In genomic region chr2:150477347-150477746, GRCh38 we compare ENCODE assay signal across 13 cellular contexts. TPM values are rescaled to one million over a fixed set of nuclear protein-coding genes. Genes with fewer than 3 reads are reported as not detected.
A peak's percentile ranks its signal among the peaks of the same experiment; 100 is the strongest.
DNase-seq lines count a peak whose midpoint lies in the region; ATAC-seq, FAIRE-seq and TF ChIP-seq lines count a peak whose summit lies in the region.
"Had no signal": no experiment of that assay in that cellular context is flagged by ENCODE, and none has a peak within 500 bp of the region (broad histone marks: within the 10 kb centered on the region; RNA-seq: fewer than 3 reads in every experiment).

No MANE protein-coding gene starts in this region.

- no peaks in the 10 kb centered on the region for H3K9me1 ChIP-seq in keratinocyte (ENCODE audit: control insufficient read depth, extremely low read depth, insufficient read depth, low read length)

- no peak overlapping the region for H3K27ac ChIP-seq in HCT116 (ENCODE audit: low read depth, low read length)
- H3K27ac ChIP-seq in keratinocyte (ENCODE audit: control insufficient read depth, insufficient read depth, low read length): peak overlapping the region; percentile 99
- peak overlapping the region; percentile 84 to 90 for H3K27ac ChIP-seq in small intestine (ENCODE audit: low read depth in 1 of 2, low read length in 1 of 2)
- H3K27ac ChIP-seq in prostate gland: peak overlapping the region in 1 of 2 donors; percentile 48

- FAIRE-seq in keratinocyte (lab: Jason Lieb, UNC) (peak; percentile 69), small intestine (lab: Jason Lieb, UNC) (no peak)

- ATAC-seq in HCT116 (no peak), HG02970 (IDR thresholded peaks at IDR 0.05; ENCODE audit: low FRiP score, unreplicated experiment) (no peak)
- ATAC-seq: natural killer cell treated with Interleukin-12 subunit alpha and Interleukin-12 subunit beta and Interleukin-15 and Interleukin-18, amount 100 ng/mL, for 72 hours had no signal

- peaks cover 6% of the 10 kb centered on the region for H3K27me3 Mint-ChIP-seq in activated T-helper 1 cell treated with anti-CD3 and anti-CD28 coated beads, Interleukin-12 subunit alpha, Interleukin-12 subunit beta, Interleukin-2, Interleukin-4 antibody, amounts not matched to agents 30 ng/mL and 10 ng/mL and 1 ng/mL, durations not matched to agents 14 hours and 24 hours and 36 hours (ENCODE audit: insufficient read depth)
- H3K27me3 Mint-ChIP-seq: natural killer cell treated with Interleukin-12 subunit alpha and Interleukin-12 subunit beta and Interleukin-15 and Interleukin-18, amount 100 ng/mL, for 72 hours had no signal

- POLR2A ChIA-PET in HCT116 (lab: Charles Lee): interaction anchor here (1.7 kb wide), 1 partner anchor 8 kb away, joined by 4 read pairs; no protein-coding TSS in a partner anchor

- no peaks in the 10 kb centered on the region for H3K9me3 Mint-ChIP-seq in activated T-helper 1 cell treated with anti-CD3 and anti-CD28 coated beads, Interleukin-12 subunit alpha, Interleukin-12 subunit beta, Interleukin-2, Interleukin-4 antibody, amounts not matched to agents 30 ng/mL and 10 ng/mL and 1 ng/mL, durations not matched to agents 14 hours and 24 hours and 36 hours

- H3K27me3 ChIP-seq in HCT116 (ENCODE audit: insufficient read depth, low read length) (no peaks in the 10 kb centered on the region), keratinocyte (ENCODE audit: control insufficient read depth, extremely low read depth, insufficient read depth, low read length) (no peaks in the 10 kb centered on the region), small intestine (ENCODE audit: control insufficient read depth in 2 of 2, insufficient read depth in 2 of 2, low read length in 2 of 2) (no peaks in the 10 kb centered on the region), prostate gland (replicated peaks; ENCODE audit: insufficient read depth) (no peaks in the 10 kb centered on the region)

- H3K27ac Mint-ChIP-seq in activated T-helper 1 cell treated with anti-CD3 and anti-CD28 coated beads, Interleukin-12 subunit alpha, Interleukin-12 subunit beta, Interleukin-2, Interleukin-4 antibody, amounts not matched to agents 30 ng/mL and 10 ng/mL and 1 ng/mL, durations not matched to agents 14 hours and 24 hours and 36 hours: no peak overlapping the region
- H3K27ac Mint-ChIP-seq: natural killer cell treated with Interleukin-12 subunit alpha and Interleukin-12 subunit beta and Interleukin-15 and Interleukin-18, amount 100 ng/mL, for 72 hours had no signal

- H3K79me2 ChIP-seq in HCT116 (ENCODE audit: insufficient read depth, low read length): peaks cover 98% of the 10 kb centered on the region
- peaks cover 84% of the 10 kb centered on the region for H3K79me2 ChIP-seq in keratinocyte (ENCODE audit: control insufficient read depth, insufficient read depth, low read length)

- TF ChIP-seq CTCF in HCT116 (IDR thresholded peaks at IDR 0.05 in 2 of 3, conservative IDR thresholded peaks at IDR 0.05 in 1 of 3; ENCODE audit: borderline replicate concordance in 1 of 3, insufficient read depth in 1 of 3, low read depth in 2 of 3, low read length in 2 of 3): no peak
- no peak for TF ChIP-seq CTCF in astrocyte of the spinal cord (IDR thresholded peaks at IDR 0.05; ENCODE audit: low read depth, low read length)
- no peak for TF ChIP-seq CTCF in keratinocyte (optimal IDR thresholded peaks at IDR 0.05 in 1 of 3, IDR thresholded peaks at IDR 0.05 in 1 of 3, conservative IDR thresholded peaks at IDR 0.05 in 1 of 3; ENCODE audit: extremely low read depth in 1 of 3, insufficient read depth in 2 of 3, low read length in 3 of 3)
- no peak for TF ChIP-seq CTCF in prostate gland (IDR thresholded peaks at IDR 0.05)

- no peaks in the 10 kb centered on the region for H3K4me1 Mint-ChIP-seq in activated T-helper 1 cell treated with anti-CD3 and anti-CD28 coated beads, Interleukin-12 subunit alpha, Interleukin-12 subunit beta, Interleukin-2, Interleukin-4 antibody, amounts not matched to agents 30 ng/mL and 10 ng/mL and 1 ng/mL, durations not matched to agents 14 hours and 24 hours and 36 hours (ENCODE audit: low read depth)

- H3K4me3 Mint-ChIP-seq in activated T-helper 1 cell treated with anti-CD3 and anti-CD28 coated beads, Interleukin-12 subunit alpha, Interleukin-12 subunit beta, Interleukin-2, Interleukin-4 antibody, amounts not matched to agents 30 ng/mL and 10 ng/mL and 1 ng/mL, durations not matched to agents 14 hours and 24 hours and 36 hours: no peak overlapping the region
- H3K4me3 Mint-ChIP-seq: natural killer cell treated with Interleukin-12 subunit alpha and Interleukin-12 subunit beta and Interleukin-15 and Interleukin-18, amount 100 ng/mL, for 72 hours had no signal

- in situ Hi-C loops in astrocyte of the spinal cord (cut with HindIII; ENCODE audit: low sequenced_read_pairs): no loop called here

- dilution Hi-C loops in keratinocyte (cut with MboI; ENCODE audit: extremely low pct_ligation_motif_present, low sequenced_read_pairs): no loop called here

- no peak for TF ChIP-seq RAD21 in HCT116 (IDR thresholded peaks at IDR 0.05; ENCODE audit: low read depth)

- TF ChIP-seq POLR2A in HCT116 (IDR thresholded peaks at IDR 0.05; ENCODE audit: borderline replicate concordance, extremely low read depth, insufficient read depth, insufficient read length) (no peak), prostate gland (IDR thresholded peaks at IDR 0.05) (no peak)

- DNase-seq in HCT116 (ENCODE audit: low read depth, low spot score) (no peak), astrocyte of the spinal cord (ENCODE audit: low read depth, low spot score) (peak; percentile 37), keratinocyte (ENCODE audit: low read depth, low spot score) (peak; percentile 57), small intestine (peak; percentile 92), prostate gland (ENCODE audit: low spot score) (no peak), HUDEP-2 (lab: John Stamatoyannopoulos, UW; ENCODE audit: unreplicated experiment in 76 of 76) (no peak)
- no peak for DNase-seq in activated T-helper 1 cell treated with anti-CD3 and anti-CD28 coated beads, Interleukin-12 subunit alpha, Interleukin-12 subunit beta, Interleukin-2, Interleukin-4 antibody, amounts not matched to agents 30 ng/mL and 10 ng/mL and 1 ng/mL, durations not matched to agents 14 hours and 24 hours and 36 hours (ENCODE audit: low spot score)
- DNase-seq: activated T-cell treated with anti-CD3 and anti-CD28 coated beads, Interleukin-2, amount 50 U/mL, for 48 hours; DMS53; NCI-H446 treated with DMSO at 0.1 percent for 48 hours had no signal

- H3K9ac ChIP-seq in HCT116 (ENCODE audit: low read length): peak overlapping the region; percentile 2; the same call in 1 of the 2 replicates
- H3K9ac ChIP-seq in keratinocyte (ENCODE audit: control insufficient read depth, extremely low read depth, insufficient read depth, low read length): peak overlapping the region; percentile 84

- H3K4me1 ChIP-seq in HCT116 (ENCODE audit: control insufficient read depth in 1 of 2, insufficient read depth in 2 of 2, low read length in 2 of 2) (peaks cover 38 to 100% of the 10 kb centered on the region in 2 experiments), keratinocyte (ENCODE audit: control insufficient read depth, extremely low read depth, insufficient read depth, low read length) (peaks cover 94% of the 10 kb centered on the region), small intestine (ENCODE audit: control insufficient read depth in 2 of 2, insufficient read depth in 1 of 2, low read depth in 1 of 2, low read length in 1 of 2) (peaks cover 10 to 21% of the 10 kb centered on the region in 2 donors), prostate gland (replicated peaks) (no peaks in the 10 kb centered on the region)

- no peak overlapping the region for H3K4me3 ChIP-seq in HCT116 (replicated peaks in 1 of 2; ENCODE audit: low read depth in 1 of 2, low read length in 2 of 2)
- H3K4me3 ChIP-seq in astrocyte of the spinal cord (ENCODE audit: low read depth, low read length): no peak overlapping the region
- peak overlapping the region in 2 of 3 experiments; percentile 16 to 64 for H3K4me3 ChIP-seq in keratinocyte (ENCODE audit: control insufficient read depth in 2 of 3, extremely low read depth in 1 of 3, insufficient read depth in 2 of 3, low read depth in 1 of 3, low read length in 3 of 3)
- no peak overlapping the region for H3K4me3 ChIP-seq in small intestine (ENCODE audit: low read depth in 1 of 2, low read length in 2 of 2)
- no peak overlapping the region for H3K4me3 ChIP-seq in prostate gland

- peaks cover 2 to 26% of the 10 kb centered on the region in 2 experiments; a peak in 2 of 4 replicates for H3K36me3 ChIP-seq in HCT116 (ENCODE audit: control insufficient read depth in 1 of 2, insufficient read depth in 2 of 2, low read length in 2 of 2)
- H3K36me3 ChIP-seq in keratinocyte (ENCODE audit: control insufficient read depth in 2 of 2, extremely low read depth in 1 of 2, insufficient read depth in 2 of 2, low read length in 2 of 2): peaks cover 21 to 42% of the 10 kb centered on the region in 2 experiments
- H3K36me3 ChIP-seq in small intestine (ENCODE audit: control insufficient read depth in 2 of 2, insufficient read depth in 2 of 2, low read length in 2 of 2): no peaks in the 10 kb centered on the region
- no peaks in the 10 kb centered on the region for H3K36me3 ChIP-seq in prostate gland

- H3K36me3 Mint-ChIP-seq in activated T-helper 1 cell treated with anti-CD3 and anti-CD28 coated beads, Interleukin-12 subunit alpha, Interleukin-12 subunit beta, Interleukin-2, Interleukin-4 antibody, amounts not matched to agents 30 ng/mL and 10 ng/mL and 1 ng/mL, durations not matched to agents 14 hours and 24 hours and 36 hours (ENCODE audit: low read depth): no peaks in the 10 kb centered on the region
- H3K36me3 Mint-ChIP-seq: natural killer cell treated with Interleukin-12 subunit alpha and Interleukin-12 subunit beta and Interleukin-15 and Interleukin-18, amount 100 ng/mL, for 72 hours had no signal

- intact Hi-C loops in HCT116 (cut with micrococcal nuclease) (no loop called here), prostate gland (cut with DNase I) (no loop called here)
- intact Hi-C loops in activated T-helper 1 cell treated with anti-CD3 and anti-CD28 coated beads, Interleukin-12 subunit alpha, Interleukin-12 subunit beta, Interleukin-2, Interleukin-4 antibody, amounts not matched to agents 30 ng/mL and 10 ng/mL and 1 ng/mL, durations not matched to agents 14 hours and 24 hours and 36 hours (cut with micrococcal nuclease): no loop called here

- no TSS peak for BruUV-seq in HCT116 (replicated peaks; lab: Mats Ljungman, UMichigan)

- H4K20me1 ChIP-seq in HCT116 (ENCODE audit: insufficient read depth): peaks cover 6% of the 10 kb centered on the region; the same call in 1 of the 2 replicates
- H4K20me1 ChIP-seq in keratinocyte (ENCODE audit: control insufficient read depth, extremely low read depth, insufficient read depth, low read length): peaks cover 10% of the 10 kb centered on the region

- RAD21 ChIA-PET in HCT116 (lab: Charles Lee; ENCODE audit: low non-redundant PET in 1 of 2, low total read pairs in 2 of 2, uncharacterized antibody in 2 of 2, unreplicated experiment in 2 of 2): no interaction called here

- no peaks in the 10 kb centered on the region for H3K9me2 ChIP-seq in HCT116 (ENCODE audit: insufficient read depth)

- CTCF ChIA-PET in HCT116 (lab: Charles Lee): no interaction called here

- 24 to 45% (median 43%) methylated on average over 3 of the region's 3 CpGs for WGBS in small intestine, 3 donors
- 54% methylated on average over 3 of the region's 3 CpGs for WGBS in prostate gland

- H3K4me2 ChIP-seq in HCT116 (ENCODE audit: low read length) (peak overlapping the region; percentile 79), keratinocyte (ENCODE audit: control insufficient read depth, extremely low read depth, insufficient read depth, low read depth, low read length) (peak overlapping the region; percentile 91)

- H2AFZ ChIP-seq in HCT116 (ENCODE audit: low read depth, low read length, poor library complexity, severe bottlenecking) (no peak overlapping the region), keratinocyte (ENCODE audit: control insufficient read depth, low read length) (no peak overlapping the region)

- H3K9me3 ChIP-seq in HCT116 (ENCODE audit: control insufficient read depth in 1 of 2, insufficient read depth in 1 of 2, low read depth in 1 of 2, low read length in 2 of 2): no peaks in the 10 kb centered on the region
- no peaks in the 10 kb centered on the region for H3K9me3 ChIP-seq in keratinocyte (ENCODE audit: control insufficient read depth, low read depth, low read length)
- H3K9me3 ChIP-seq in small intestine (ENCODE audit: control insufficient read depth, low read depth): no peaks in the 10 kb centered on the region
- H3K9me3 ChIP-seq in prostate gland: no peaks in the 10 kb centered on the region

RNA-seq across cellular contexts. Expression of gene RND3, which starts 10.1 kb away (rescaled TPM):
- 15.0 TPM for total RNA-seq in HCT116 (2021; ENCODE audit: unreplicated experiment)
- polyA plus RNA-seq in HCT116 (2012): 14.6 and 17.8 TPM in 2 replicates
- polyA plus RNA-seq in keratinocyte: 73.4 to 298 TPM (median 202 TPM) in 3 replicates
- 1,211 TPM for polyA plus RNA-seq in keratinocyte (2011; ENCODE audit: low read depth)
- 95.0 and 179 TPM in 2 replicates for polyA plus RNA-seq in keratinocyte (2011; cell fraction: cytosol; rRNA removed)
- 415 and 426 TPM in 2 replicates for polyA plus RNA-seq in keratinocyte (2011; cell fraction: nucleus; rRNA removed)
- polyA plus RNA-seq in keratinocyte (2012; ENCODE audit: low replicate concordance): 72.3 and 220 TPM in 2 replicates
- polyA minus RNA-seq in keratinocyte: 78.5 to 330 TPM (median 235 TPM) in 3 replicates
- polyA minus RNA-seq in keratinocyte (2011; cell fraction: cytosol; rRNA and poly(A)+ RNA removed): 71.2 TPM
- 124 and 484 TPM in 2 replicates for polyA minus RNA-seq in keratinocyte (2011; cell fraction: nucleus; rRNA and poly(A)+ RNA removed)
- polyA plus RNA-seq in small intestine: 10 to 100 TPM; 14.8 to 28.4 (median 20.6) TPM
- not detected in 2 replicates for total RNA-seq in activated T-helper 1 cell treated with anti-CD3 and anti-CD28 coated beads, Interleukin-12 subunit alpha, Interleukin-12 subunit beta, Interleukin-2, Interleukin-4 antibody, amounts not matched to agents 30 ng/mL and 10 ng/mL and 1 ng/mL, durations not matched to agents 14 hours and 24 hours and 36 hours
- 10 to 100 TPM; 26.2 to 54.7 TPM for total RNA-seq in prostate gland
- total RNA-seq: natural killer cell treated with Interleukin-12 subunit alpha and Interleukin-12 subunit beta and Interleukin-15 and Interleukin-18, amount 100 ng/mL, for 72 hours; T-helper 2 cell treated with Interferon-gamma antibody and Interleukin-4, amounts not matched to agents 100 ng/mL and 5 ng/mL, for 36 hours had no signal

Comparison
In these comparisons a context has a peak if more than half of its experiments do, and no peak if none do; other contexts are left out.
1. DNase-seq: peak in astrocyte of the spinal cord (single experiment), keratinocyte (single experiment) and small intestine (single experiment); none in HCT116 (single experiment), activated T-helper 1 cell treated with anti-CD3 and anti-CD28 coated beads, Interleukin-12 subunit alpha, Interleukin-12 subunit beta, Interleukin-2, Interleukin-4 antibody, amounts not matched to agents 30 ng/mL and 10 ng/mL and 1 ng/mL, durations not matched to agents 14 hours and 24 hours and 36 hours (single experiment), prostate gland (single experiment) and HUDEP-2 (0 of 76).
2. H3K4me3 ChIP-seq: peak in keratinocyte (2 of 3); none in HCT116 (0 of 2), astrocyte of the spinal cord (single experiment), small intestine (0 of 2) and prostate gland (0 of 2).
3. RNA of gene RND3, which starts 10.1 kb away (total RNA-seq): 26.2 to 54.7 TPM in prostate gland and 15.0 TPM in HCT116 (single experiment); not detected in activated T-helper 1 cell treated with anti-CD3 and anti-CD28 coated beads, Interleukin-12 subunit alpha, Interleukin-12 subunit beta, Interleukin-2, Interleukin-4 antibody, amounts not matched to agents 30 ng/mL and 10 ng/mL and 1 ng/mL, durations not matched to agents 14 hours and 24 hours and 36 hours; every median in the first group is over 10 times any median in the second.